ENCODE assay signal across 38 cellular contexts in genomic region chr11:57153448-57153847, GRCh38. TPM values are rescaled to one million over a fixed set of nuclear protein-coding genes. Genes with fewer than 3 reads are reported as not detected.
"Had no signal": no experiment of that assay in that cellular context is flagged by ENCODE, and none has a peak within 500 bp of the region (broad histone marks: within the 10 kb centered on the region; RNA-seq: fewer than 3 reads in every experiment).

No MANE protein-coding gene starts in this region.

- H3K4me2 ChIP-seq: KMS-11 had no signal

- H3K27me3 ChIP-seq: MG63 had no signal

- H3K36me3 ChIP-seq: MG63 had no signal

- H3K9ac ChIP-seq: KMS-11 had no signal

- DNase-seq: Karpas-422, Kasumi-1, MG63, MM.1S, MV-4-11, NCI-H1048, NCI-H1092, NCI-H1092 treated with DMSO at 0.1 percent for 48 hours, NCI-H1105, NCI-H1105 treated with DMSO at 0.1 percent for 48 hours, NCI-H1417, NCI-H1417 treated with DMSO at 0.1 percent for 48 hours, NCI-H1436, NCI-H1436 treated with DMSO at 0.1 percent for 48 hours, NCI-H146, NCI-H1694, NCI-H1694 treated with DMSO at 0.1 percent for 48 hours, NCI-H187, NCI-H187 treated with DMSO at 0.1 percent for 48 hours, NCI-H1930, NCI-H2029, NCI-H2029 treated with DMSO at 0.1 percent for 48 hours, NCI-H2081, NCI-H2081 treated with DMSO at 0.1 percent for 48 hours, NCI-H2107, NCI-H2171, NCI-H2227 treated with DMSO at 0.1 percent for 48 hours, NCI-H345, NCI-H446, NCI-H446 treated with DMSO at 0.1 percent for 48 hours, NCI-H510A, NCI-H510A treated with DMSO at 0.1 percent for 48 hours, NCI-H524 had no signal

- H3K4me3 ChIP-seq: MG63 had no signal

- H3K27ac ChIP-seq: KMS-11 had no signal

- H3K9me3 ChIP-seq: MG63 had no signal

RNA-seq across cellular contexts. Expression of gene LRRC55, which starts 28.3 kb away (rescaled TPM):
- total RNA-seq: LHCN-M2, M059J, MCF 10A, NCI-H460 had no signal
